In the genomic region with DNA sequence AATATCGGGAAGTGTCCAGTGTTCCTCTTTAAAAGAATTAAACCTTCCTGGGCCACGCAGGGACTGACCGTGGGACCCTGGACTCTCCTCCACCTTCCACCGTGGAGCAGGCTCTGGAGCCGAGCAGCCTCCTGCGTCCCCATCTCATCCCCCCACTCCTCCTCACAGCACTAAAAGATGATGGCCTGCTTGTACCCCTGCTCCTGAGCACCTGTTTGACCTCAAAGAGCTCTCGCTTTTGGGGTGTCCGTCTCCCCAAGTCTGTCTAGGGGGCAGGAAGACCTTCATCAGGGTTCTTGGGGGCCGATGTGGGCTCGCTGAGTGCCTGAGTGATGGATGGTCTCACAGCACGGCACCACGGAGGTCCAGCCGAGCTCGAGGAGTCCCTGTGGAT, we compare ENCODE assay signal across 16 cellular contexts. TPM values are rescaled to one million over a fixed set of nuclear protein-coding genes. Genes with fewer than 3 reads are reported as not detected.
DNase-seq lines count a peak whose midpoint lies in the region; ATAC-seq and TF ChIP-seq lines count a peak whose summit lies in the region.
"Had no signal": no experiment of that assay in that cellular context is flagged by ENCODE, and none has a peak within 500 bp of the region (broad histone marks: within the 10 kb centered on the region; RNA-seq: fewer than 3 reads in every experiment).

No MANE protein-coding gene starts in this region.

- H3K27ac Mint-ChIP-seq in effector memory CD8-positive, alpha-beta T cell, result no peak overlapping the region
- H3K27ac Mint-ChIP-seq in nephron, result no peak overlapping the region
- H3K27ac Mint-ChIP-seq: stimulated activated memory B cell treated with anti-CD40 and anti-IgM and Interleukin-4, amounts not matched to agents 10 μg/mL and 1 μg/mL and 100 μg/mL, for 72 hours had no signal

- H3K27me3 Mint-ChIP-seq in effector memory CD8-positive, alpha-beta T cell, result peaks cover 50 to 76% of the 10 kb centered on the region in 2 donors
- H3K27me3 Mint-ChIP-seq in nephron (ENCODE audit: low read depth), result peaks cover 22% of the 10 kb centered on the region

- H3K9ac ChIP-seq in BLaER1 treated with 17β-estradiol and CSF1 and Interleukin-3, amounts not matched to agents 10 nM and 100 nM, result peak overlapping the region in 5 of 11 experiments; percentile 2 to 80 (median 67); a peak in 4 of 22 replicates
- H3K9ac ChIP-seq: GM23248 had no signal

- peak overlapping the region; percentile 94 to 100 (median 99); a peak in 21 of 22 replicates for H3K4me2 ChIP-seq in BLaER1 treated with 17β-estradiol and CSF1 and Interleukin-3, amounts not matched to agents 10 nM and 100 nM
- H3K4me2 ChIP-seq in PC-9, result peak overlapping the region; percentile 92

- peaks cover 5 to 44% (median 38%) of the 10 kb centered on the region in 10 experiments; a peak in 17 of 20 replicates for H3K4me1 ChIP-seq in BLaER1 treated with 17β-estradiol and CSF1 and Interleukin-3, amounts not matched to agents 10 nM and 100 nM
- peaks cover 39% of the 10 kb centered on the region for H3K4me1 ChIP-seq in PC-9 (replicated peaks; ENCODE audit: insufficient read depth)

- peaks cover 0 to 19% (median 0%) of the 10 kb centered on the region in 11 experiments; a peak in 4 of 22 replicates for H4K20me1 ChIP-seq in BLaER1 treated with 17β-estradiol and CSF1 and Interleukin-3, amounts not matched to agents 10 nM and 100 nM
- H4K20me1 ChIP-seq in PC-9 (ENCODE audit: insufficient read depth), result no peaks in the 10 kb centered on the region

- H3F3A ChIP-seq in PC-9 (ENCODE audit: insufficient read depth, low read depth), result peaks cover 38% of the 10 kb centered on the region; the same call in 1 of the 2 replicates

- intact Hi-C loops in PC-9 (cut with micrococcal nuclease; ENCODE audit: unreplicated experiment), result no loop called here

- DNase-seq in PC-9, result no peak
- DNase-seq in effector memory CD8-positive, alpha-beta T cell, result no peak
- DNase-seq in NCI-H82 treated with DMSO at 0.1 percent for 48 hours (lab: John Stamatoyannopoulos, UW; ENCODE audit: unreplicated experiment), result no peak
- no peak for DNase-seq in NCI-H1694 treated with DMSO at 0.1 percent for 48 hours (lab: John Stamatoyannopoulos, UW)
- no peak for DNase-seq in DMS53 (lab: John Stamatoyannopoulos, UW)
- DNase-seq: activated CD4-positive, alpha-beta T cell treated with anti-CD3 and anti-CD28 coated beads, Interleukin-2, amount 50 U/mL, for 1 hour; central memory CD4-positive, alpha-beta T cell; GM23248; NCI-H2081; NK-92 treated with Interleukin-12 subunit alpha and Interleukin-12 subunit beta, amount 100 ng/mL, for 24 hours; stimulated activated CD4-positive, alpha-beta T cell treated with anti-CD3 and anti-CD28 coated beads, Interleukin-2, amount 100 ng/mL, for 48 hours had no signal

- no peaks in the 10 kb centered on the region for H3K9me3 ChIP-seq in BLaER1 treated with 17β-estradiol and CSF1 and Interleukin-3, amounts not matched to agents 10 nM and 100 nM (replicated peaks in 1 of 11)
- H3K9me3 ChIP-seq in PC-9 (ENCODE audit: insufficient read depth, low read depth), result no peaks in the 10 kb centered on the region
- H3K9me3 ChIP-seq: esophagus muscularis mucosa had no signal

- ATAC-seq in effector memory CD8-positive, alpha-beta T cell (replicated peaks), result no peak
- ATAC-seq in GM19463 (IDR thresholded peaks at IDR 0.05; ENCODE audit: unreplicated experiment), result no peak

- no peak for TF ChIP-seq CTCF in PC-9 (conservative IDR thresholded peaks at IDR 0.05)
- TF ChIP-seq CTCF in nephron (IDR thresholded peaks at IDR 0.05; ENCODE audit: unreplicated experiment in 3 of 3), result no peak

- peak overlapping the region in 3 of 10 experiments; percentile 77 to 80 (median 79); a peak in 2 of 20 replicates for H3K4me3 ChIP-seq in BLaER1 treated with 17β-estradiol and CSF1 and Interleukin-3, amounts not matched to agents 10 nM and 100 nM
- no peak overlapping the region for H3K4me3 ChIP-seq in PC-9

- H3K36me3 Mint-ChIP-seq in effector memory CD8-positive, alpha-beta T cell (ENCODE audit: insufficient read depth), result peaks cover 7% of the 10 kb centered on the region
- H3K36me3 Mint-ChIP-seq in nephron (ENCODE audit: low read depth), result no peaks in the 10 kb centered on the region
- H3K36me3 Mint-ChIP-seq: stimulated activated memory B cell treated with anti-CD40 and anti-IgM and Interleukin-4, amounts not matched to agents 10 μg/mL and 1 μg/mL and 100 μg/mL, for 72 hours had no signal

- no peaks in the 10 kb centered on the region for H3K9me3 Mint-ChIP-seq in effector memory CD8-positive, alpha-beta T cell
- H3K9me3 Mint-ChIP-seq in nephron, result no peaks in the 10 kb centered on the region
- H3K9me3 Mint-ChIP-seq: stimulated activated memory B cell treated with anti-CD40 and anti-IgM and Interleukin-4, amounts not matched to agents 10 μg/mL and 1 μg/mL and 100 μg/mL, for 72 hours had no signal

- peaks cover 24% of the 10 kb centered on the region for H3K79me2 ChIP-seq in PC-9 (ENCODE audit: low read depth)

- H2AFZ ChIP-seq in PC-9, result no peak overlapping the region

- POLR2A ChIA-PET in PC-9 (lab: Charles Lee; ENCODE audit: unreplicated experiment), result no interaction called here

- H3K4me1 Mint-ChIP-seq in effector memory CD8-positive, alpha-beta T cell (ENCODE audit: low read depth in 2 of 2), result peaks cover 0 to 2% of the 10 kb centered on the region in 2 donors
- peaks cover 12% of the 10 kb centered on the region for H3K4me1 Mint-ChIP-seq in nephron

- no peaks in the 10 kb centered on the region for H3K36me3 ChIP-seq in BLaER1 treated with 17β-estradiol and CSF1 and Interleukin-3, amounts not matched to agents 10 nM and 100 nM
- no peaks in the 10 kb centered on the region for H3K36me3 ChIP-seq in PC-9 (ENCODE audit: low read depth)
- H3K36me3 ChIP-seq: esophagus muscularis mucosa had no signal

- H3K27ac ChIP-seq in BLaER1 treated with 17β-estradiol and CSF1 and Interleukin-3, amounts not matched to agents 10 nM and 100 nM, result peak overlapping the region in 3 of 11 experiments; percentile 44 to 55 (median 50); a peak in 5 of 22 replicates
- no peak overlapping the region for H3K27ac ChIP-seq in PC-9
- H3K27ac ChIP-seq: GM23248 had no signal

- peaks cover 21 to 43% (median 29%) of the 10 kb centered on the region in 11 experiments; a peak in 19 of 22 replicates for H3K27me3 ChIP-seq in BLaER1 treated with 17β-estradiol and CSF1 and Interleukin-3, amounts not matched to agents 10 nM and 100 nM
- no peaks in the 10 kb centered on the region for H3K27me3 ChIP-seq in PC-9 (ENCODE audit: insufficient read depth, low read depth)

- CTCF ChIA-PET in PC-9 (lab: Charles Lee), result interaction anchor here (1.2 to 1.8 kb wide), 4 partner anchors 40 to 67 kb away, joined by 4 to 11 read pairs (median 8); no protein-coding TSS in a partner anchor

- peak overlapping the region; percentile 49 to 64 for H3K4me3 Mint-ChIP-seq in effector memory CD8-positive, alpha-beta T cell
- H3K4me3 Mint-ChIP-seq in nephron, result peak overlapping the region; percentile 66 to 85 (median 85)

- H3K9me2 ChIP-seq in PC-9 (ENCODE audit: insufficient read depth), result no peaks in the 10 kb centered on the region

- TSS peak; percentile 42 for BruUV-seq in PC-9 (replicated peaks; lab: Mats Ljungman, UMichigan)

RNA-seq across cellular contexts. Expression of a gene that starts 1.2 kb away (rescaled TPM):
- 114 and 128 TPM in 2 replicates for total RNA-seq in PC-9 (2021)
